In genomic region chr1:91916811-91917460, GRCh38 we compare ENCODE assay signal across 24 cellular contexts. TPM values are rescaled to one million over a fixed set of nuclear protein-coding genes. Genes with fewer than 3 reads are reported as not detected.
"Had no signal": no experiment of that assay in that cellular context is flagged by ENCODE, and none has a peak within 500 bp of the region (broad histone marks: within the 10 kb centered on the region; RNA-seq: fewer than 3 reads in every experiment).

No MANE protein-coding gene starts in this region.

- H3K36me3 Mint-ChIP-seq: activated naive CD8-positive, alpha-beta T cell; brain had no signal

- H3K27me3 Mint-ChIP-seq: activated T-helper 17 cell treated with anti-CD3 and anti-CD28 coated beads, Interleukin-2, amount 50 U/mL, for 72 hours; central memory CD8-positive, alpha-beta T cell had no signal

- H3K9me3 Mint-ChIP-seq: activated naive CD4-positive, alpha-beta T cell treated with anti-CD3 and anti-CD28 coated beads for 36 hours; activated T-cell treated with anti-CD3 and anti-CD28 coated beads, Interleukin-2, amount 50 U/mL, for 4 hours; activated T-helper 17 cell treated with anti-CD3 and anti-CD28 coated beads, Interleukin-2, amount 50 U/mL, for 72 hours; central memory CD8-positive, alpha-beta T cell had no signal

- H3K27ac Mint-ChIP-seq: activated CD8-positive, alpha-beta T cell treated with anti-CD3 and anti-CD28 coated beads, Interleukin-2, amount 10 ng/mL, durations not matched to agents 7 days and 5 days; activated naive CD4-positive, alpha-beta T cell treated with anti-CD3 and anti-CD28 coated beads for 36 hours; activated naive CD8-positive, alpha-beta T cell; activated T-helper 17 cell treated with anti-CD3 and anti-CD28 coated beads, Interleukin-2, amount 50 U/mL, for 72 hours; brain; T-helper 17 cell had no signal

- H3K4me1 Mint-ChIP-seq: activated T-helper 17 cell treated with anti-CD3 and anti-CD28 coated beads, Interleukin-2, amount 50 U/mL, for 72 hours; brain; central memory CD8-positive, alpha-beta T cell; T-helper 17 cell had no signal

- DNase-seq: activated CD4-positive, alpha-beta T cell treated with anti-CD3 and anti-CD28 coated beads for 4 hours; activated CD8-positive, alpha-beta T cell treated with anti-CD3 and anti-CD28 coated beads, Interleukin-2, amount 10 ng/mL, durations not matched to agents 7 days and 5 days; activated gamma-delta T cell; activated naive CD4-positive, alpha-beta T cell treated with anti-CD3 and anti-CD28 coated beads for 36 hours; activated T-cell treated with anti-CD3 and anti-CD28 coated beads, Interleukin-2, amount 50 U/mL, for 4 hours; amygdala; Kasumi-1; NCI-H146; NCI-H187 treated with DMSO at 0.1 percent for 48 hours; NCI-H2081 treated with DMSO at 0.1 percent for 48 hours; NCI-H446; NCI-H524; SHP77; T-helper 17 cell; T-helper 9 cell had no signal

- ATAC-seq: activated CD8-positive, alpha-beta T cell treated with anti-CD3 and anti-CD28 coated beads, Interleukin-2, amount 10 ng/mL, durations not matched to agents 7 days and 5 days; activated T-cell treated with anti-CD3 and anti-CD28 coated beads, Interleukin-2, amount 50 U/mL, for 4 hours; activated T-helper 17 cell treated with anti-CD3 and anti-CD28 coated beads, Interleukin-2, amount 50 U/mL, for 72 hours; T-helper 17 cell had no signal

- FAIRE-seq: astrocyte, RCC 7860, TTC549 had no signal

- H3K4me3 Mint-ChIP-seq: activated CD8-positive, alpha-beta T cell treated with anti-CD3 and anti-CD28 coated beads, Interleukin-2, amount 10 ng/mL, durations not matched to agents 7 days and 5 days; activated naive CD4-positive, alpha-beta T cell treated with anti-CD3 and anti-CD28 coated beads for 36 hours; activated naive CD8-positive, alpha-beta T cell; activated T-cell treated with anti-CD3 and anti-CD28 coated beads, Interleukin-2, amount 50 U/mL, for 4 hours; activated T-helper 17 cell treated with anti-CD3 and anti-CD28 coated beads, Interleukin-2, amount 50 U/mL, for 72 hours; brain; central memory CD8-positive, alpha-beta T cell; T-helper 17 cell had no signal

- H3K27ac ChIP-seq: VCaP had no signal

RNA-seq across cellular contexts. Expression of gene BRDT, which starts 32.3 kb away (rescaled TPM):
- total RNA-seq: activated CD8-positive, alpha-beta T cell treated with anti-CD3 and anti-CD28 coated beads, Interleukin-2, amount 10 ng/mL, durations not matched to agents 7 days and 5 days; activated naive CD4-positive, alpha-beta T cell treated with anti-CD3 and anti-CD28 coated beads for 36 hours; activated T-cell treated with anti-CD3 and anti-CD28 coated beads, Interleukin-2, amount 50 U/mL, for 4 hours; activated T-helper 17 cell treated with anti-CD3 and anti-CD28 coated beads, Interleukin-2, amount 50 U/mL, for 72 hours; astrocyte; SK-MEL-5 had no signal
